8 cellular contexts compared by ENCODE assay signal in genomic region chr16:50372611-50373344, GRCh38. TPM values are rescaled to one million over a fixed set of nuclear protein-coding genes. Genes with fewer than 3 reads are reported as not detected.
DNase-seq lines count a peak whose midpoint lies in the region; ATAC-seq and TF ChIP-seq lines count a peak whose summit lies in the region.
"Had no signal": no experiment of that assay in that cellular context is flagged by ENCODE, and none has a peak within 500 bp of the region (broad histone marks: within the 10 kb centered on the region; RNA-seq: fewer than 3 reads in every experiment).

No MANE protein-coding gene starts in this region.

- ATAC-seq in gastroesophageal sphincter (peak; percentile 71), HG03439 (IDR thresholded peaks at IDR 0.05; ENCODE audit: unreplicated experiment) (no peak), HG03565 (IDR thresholded peaks at IDR 0.05; ENCODE audit: unreplicated experiment) (no peak)
- ATAC-seq: activated T-cell treated with anti-CD3 and anti-CD28 coated beads, Interleukin-2, amount 50 U/mL, for 4 hours had no signal

- 15 to 76% methylated on average over 5 to 7 of the region's 10 CpGs for WGBS in gastroesophageal sphincter (ENCODE audit: low coverage in 1 of 2), 2 donors

- no peak for TF ChIP-seq EP300 in gastroesophageal sphincter (IDR thresholded peaks at IDR 0.05)

- no peaks in the 10 kb centered on the region for H3K9me3 ChIP-seq in gastroesophageal sphincter

- no peak for TF ChIP-seq POLR2A in gastroesophageal sphincter (IDR thresholded peaks at IDR 0.05)

- H3K27me3 ChIP-seq in gastroesophageal sphincter: no peaks in the 10 kb centered on the region

- no peak overlapping the region for H3K4me3 ChIP-seq in gastroesophageal sphincter

- peak in 2 of 4 experiments; percentile 19 to 30 for TF ChIP-seq CTCF in gastroesophageal sphincter (IDR thresholded peaks at IDR 0.05)

- H3K4me1 ChIP-seq in gastroesophageal sphincter: peaks cover under 1 to 32% (median under 1%) of the 10 kb centered on the region in 3 donors

- H3K36me3 ChIP-seq in gastroesophageal sphincter: no peaks in the 10 kb centered on the region

- DNase-seq in ELF-1 (ENCODE audit: low read depth, low spot score) (peak; percentile 50), NCI-H510A (lab: John Stamatoyannopoulos, UW) (peak; percentile 7), renal cortical epithelial cell (ENCODE audit: low read depth) (peak; percentile 61), GM19240 (ENCODE audit: insufficient read length, low spot score) (no peak)
- DNase-seq: activated T-cell treated with anti-CD3 and anti-CD28 coated beads, Interleukin-2, amount 50 U/mL, for 4 hours had no signal

- H3K27ac ChIP-seq in gastroesophageal sphincter: peak overlapping the region; percentile 3 to 82 (median 74)

RNA-seq across cellular contexts. Expression of gene BRD7, which starts 4.0 kb away (rescaled TPM):
- total RNA-seq in gastroesophageal sphincter (10 to 100 TPM; 59.1 to 84.0 (median 70.5) TPM), renal cortical epithelial cell (38.2 and 67.6 TPM in 2 replicates)
